Comparison of ENCODE assay signal across 16 cellular contexts in genomic region chr4:36841583-36842326, GRCh38.
DNase-seq lines count a peak whose midpoint lies in the region; ATAC-seq and TF ChIP-seq lines count a peak whose summit lies in the region.
"Had no signal": no experiment of that assay in that cellular context is flagged by ENCODE, and none has a peak within 500 bp of the region (broad histone marks: within the 10 kb centered on the region; RNA-seq: fewer than 3 reads in every experiment).

No MANE protein-coding gene starts in this region.

- H3K4me3 ChIP-seq in prostate gland (no peak overlapping the region), upper lobe of left lung (no peak overlapping the region)
- no peak overlapping the region for H3K4me3 ChIP-seq in CD8-positive, alpha-beta memory T cell (ENCODE audit: low read length)
- H3K4me3 ChIP-seq: SJSA1, thoracic aorta had no signal

- CTCF ChIA-PET in CD8-positive, alpha-beta memory T cell (lab: Charles Lee), result no interaction called here

- TF ChIP-seq EP300 in upper lobe of left lung (IDR thresholded peaks at IDR 0.05), result no peak

- POLR2A ChIA-PET in CD8-positive, alpha-beta memory T cell (lab: Charles Lee), result no interaction called here

- no peaks in the 10 kb centered on the region for H3K27me3 ChIP-seq in prostate gland (replicated peaks; ENCODE audit: insufficient read depth)
- H3K27me3 ChIP-seq in upper lobe of left lung, result no peaks in the 10 kb centered on the region
- no peaks in the 10 kb centered on the region for H3K27me3 ChIP-seq in CD8-positive, alpha-beta memory T cell (ENCODE audit: insufficient read depth, low read length, poor library complexity, severe bottlenecking)
- H3K27me3 ChIP-seq: neutrophil, SJSA1 had no signal

- H3K4me1 ChIP-seq in prostate gland (replicated peaks), result no peaks in the 10 kb centered on the region
- no peaks in the 10 kb centered on the region for H3K4me1 ChIP-seq in upper lobe of left lung
- H3K4me1 ChIP-seq in CD8-positive, alpha-beta memory T cell (ENCODE audit: insufficient read depth, low read length), result no peaks in the 10 kb centered on the region
- H3K4me1 ChIP-seq: SJSA1 had no signal

- H3K4me1 Mint-ChIP-seq in stimulated activated effector memory CD8-positive, alpha-beta T cell treated with anti-CD3 and anti-CD28 coated beads, Interleukin-12 subunit alpha, Interleukin-12 subunit beta, amount 100 ng/mL, for 72 hours, result no peaks in the 10 kb centered on the region
- no peaks in the 10 kb centered on the region for H3K4me1 Mint-ChIP-seq in CD8-positive, alpha-beta memory T cell

- 73% methylated on average over 9 of the region's 9 CpGs for WGBS in prostate gland
- 74 to 76% methylated on average over 9 of the region's 9 CpGs for WGBS in upper lobe of left lung, 2 donors

- no peaks in the 10 kb centered on the region for H3K36me3 Mint-ChIP-seq in stimulated activated effector memory CD8-positive, alpha-beta T cell treated with anti-CD3 and anti-CD28 coated beads, Interleukin-12 subunit alpha, Interleukin-12 subunit beta, amount 100 ng/mL, for 72 hours
- no peaks in the 10 kb centered on the region for H3K36me3 Mint-ChIP-seq in CD8-positive, alpha-beta memory T cell

- TF ChIP-seq POLR2A in prostate gland (IDR thresholded peaks at IDR 0.05) (no peak), upper lobe of left lung (IDR thresholded peaks at IDR 0.05) (no peak)

- DNase-seq in DMS53 (lab: John Stamatoyannopoulos, UW) (peak; percentile 35), RKO (ENCODE audit: low spot score) (peak; percentile 14), prostate gland (ENCODE audit: low spot score) (no peak), upper lobe of left lung (no peak)
- DNase-seq in stimulated activated effector memory CD8-positive, alpha-beta T cell treated with anti-CD3 and anti-CD28 coated beads, Interleukin-12 subunit alpha, Interleukin-12 subunit beta, amount 100 ng/mL, for 72 hours (ENCODE audit: low spot score in 2 of 2), result no peak
- no peak for DNase-seq in CD8-positive, alpha-beta memory T cell
- DNase-seq: amniotic stem cell; islet precursor cell; NCI-H1436 treated with DMSO at 0.1 percent for 48 hours; stimulated activated CD4-positive, alpha-beta T cell treated with anti-CD3 and anti-CD28 coated beads, Interleukin-4, amount 100 ng/mL, for 1 hour had no signal

- intact Hi-C loops in prostate gland (cut with DNase I), result no loop called here

- H3K4me3 Mint-ChIP-seq in stimulated activated effector memory CD8-positive, alpha-beta T cell treated with anti-CD3 and anti-CD28 coated beads, Interleukin-12 subunit alpha, Interleukin-12 subunit beta, amount 100 ng/mL, for 72 hours, result no peak overlapping the region
- no peak overlapping the region for H3K4me3 Mint-ChIP-seq in CD8-positive, alpha-beta memory T cell

- H3K27me3 Mint-ChIP-seq in CD8-positive, alpha-beta memory T cell, result no peaks in the 10 kb centered on the region

- no peak overlapping the region for H3K27ac Mint-ChIP-seq in stimulated activated effector memory CD8-positive, alpha-beta T cell treated with anti-CD3 and anti-CD28 coated beads, Interleukin-12 subunit alpha, Interleukin-12 subunit beta, amount 100 ng/mL, for 72 hours
- no peak overlapping the region for H3K27ac Mint-ChIP-seq in CD8-positive, alpha-beta memory T cell

- ATAC-seq in GM19351 (IDR thresholded peaks at IDR 0.05; ENCODE audit: unreplicated experiment) (peak; percentile 79), HG03159 (IDR thresholded peaks at IDR 0.05; ENCODE audit: unreplicated experiment) (peak; percentile 76), upper lobe of left lung (ENCODE audit: low FRiP score in 2 of 2) (no peak)
- no peak for ATAC-seq in stimulated activated effector memory CD8-positive, alpha-beta T cell treated with anti-CD3 and anti-CD28 coated beads, Interleukin-12 subunit alpha, Interleukin-12 subunit beta, amount 100 ng/mL, for 72 hours
- ATAC-seq: esophagus mucosa had no signal

- no peak overlapping the region for H3K27ac ChIP-seq in prostate gland
- H3K27ac ChIP-seq in upper lobe of left lung, result no peak overlapping the region
- H3K27ac ChIP-seq in CD8-positive, alpha-beta memory T cell (ENCODE audit: low read depth, low read length), result no peak overlapping the region
- H3K27ac ChIP-seq: neutrophil, SJSA1, thoracic aorta had no signal

- H3K36me3 ChIP-seq in prostate gland, result no peaks in the 10 kb centered on the region
- no peaks in the 10 kb centered on the region for H3K36me3 ChIP-seq in upper lobe of left lung
- no peaks in the 10 kb centered on the region for H3K36me3 ChIP-seq in CD8-positive, alpha-beta memory T cell (ENCODE audit: insufficient read depth, low read length)
- H3K36me3 ChIP-seq: neutrophil, SJSA1, thoracic aorta had no signal

- no peaks in the 10 kb centered on the region for H3K9me3 Mint-ChIP-seq in stimulated activated effector memory CD8-positive, alpha-beta T cell treated with anti-CD3 and anti-CD28 coated beads, Interleukin-12 subunit alpha, Interleukin-12 subunit beta, amount 100 ng/mL, for 72 hours
- peaks cover 0 to 2% (median 0%) of the 10 kb centered on the region in 5 donors for H3K9me3 Mint-ChIP-seq in CD8-positive, alpha-beta memory T cell

- TF ChIP-seq CTCF in prostate gland (IDR thresholded peaks at IDR 0.05), result no peak
- TF ChIP-seq CTCF in upper lobe of left lung (IDR thresholded peaks at IDR 0.05), result no peak

- H3K9me3 ChIP-seq in prostate gland (no peaks in the 10 kb centered on the region), upper lobe of left lung (no peaks in the 10 kb centered on the region)
- no peaks in the 10 kb centered on the region for H3K9me3 ChIP-seq in CD8-positive, alpha-beta memory T cell (ENCODE audit: low read length)
- H3K9me3 ChIP-seq: neutrophil, SJSA1, thoracic aorta had no signal

Comparison
In these comparisons a context has a peak if more than half of its experiments do, and no peak if none do; other contexts are left out.
1. DNase-seq: peak in DMS53 (single experiment) and RKO (single experiment); none in prostate gland (single experiment), upper lobe of left lung (0 of 2), stimulated activated effector memory CD8-positive, alpha-beta T cell treated with anti-CD3 and anti-CD28 coated beads, Interleukin-12 subunit alpha, Interleukin-12 subunit beta, amount 100 ng/mL, for 72 hours (0 of 2) and CD8-positive, alpha-beta memory T cell (0 of 5).
2. ATAC-seq: peak in GM19351 (single experiment) and HG03159 (single experiment); none in upper lobe of left lung (0 of 2) and stimulated activated effector memory CD8-positive, alpha-beta T cell treated with anti-CD3 and anti-CD28 coated beads, Interleukin-12 subunit alpha, Interleukin-12 subunit beta, amount 100 ng/mL, for 72 hours (single experiment).